ENCODE assay signal across 23 cellular contexts in genomic region chr2:136070913-136071312, GRCh38. TPM values are rescaled to one million over a fixed set of nuclear protein-coding genes. Genes with fewer than 3 reads are reported as not detected.
A peak's percentile ranks its signal among the peaks of the same experiment; 100 is the strongest.
DNase-seq lines count a peak whose midpoint lies in the region; ATAC-seq lines count a peak whose summit lies in the region.
"Had no signal": no experiment of that assay in that cellular context is flagged by ENCODE, and none has a peak within 500 bp of the region (broad histone marks: within the 10 kb centered on the region; RNA-seq: fewer than 3 reads in every experiment).

No MANE protein-coding gene starts in this region.

- DNase-seq in activated naive CD8-positive, alpha-beta T cell treated with anti-CD3 and anti-CD28 coated beads, Interleukin-2, amount 50 U/mL, for 24 hours = no peak
- no peak for DNase-seq in activated naive CD8-positive, alpha-beta T cell treated with anti-CD3 and anti-CD28 coated beads for 36 hours
- DNase-seq in 8988T = no peak
- DNase-seq in activated T-helper 2 cell treated with anti-CD3 and anti-CD28 coated beads, Interferon-gamma antibody, Interleukin-2, Interleukin-4, amounts not matched to agents 10 μg/mL and 5 μg/mL and 100 μg/mL, durations not matched to agents 14 hours and 24 hours and 36 hours (ENCODE audit: low spot score) = no peak
- DNase-seq: Caco-2; CD8-positive, alpha-beta T cell; GOT3; HCEC 1CT; Kasumi-1; MV-4-11; NCI-H1105 treated with DMSO at 0.1 percent for 48 hours; NCI-H2029 treated with DMSO at 0.1 percent for 48 hours; NCI-H2227 treated with DMSO at 0.1 percent for 48 hours; NCI-H526 treated with DMSO at 0.1 percent for 48 hours; SHP77; T-helper 1 cell had no signal

- peaks cover 17% of the 10 kb centered on the region for H3K9me3 Mint-ChIP-seq in activated naive CD8-positive, alpha-beta T cell treated with anti-CD3 and anti-CD28 coated beads, Interleukin-2, amount 50 U/mL, for 24 hours
- H3K9me3 Mint-ChIP-seq in activated naive CD8-positive, alpha-beta T cell treated with anti-CD3 and anti-CD28 coated beads for 36 hours = peaks cover 9% of the 10 kb centered on the region
- peaks cover 9% of the 10 kb centered on the region for H3K9me3 Mint-ChIP-seq in activated T-helper 17 cell treated with anti-CD3 and anti-CD28 coated beads, Interleukin-2, amount 50 U/mL, for 72 hours
- peaks cover 26% of the 10 kb centered on the region for H3K9me3 Mint-ChIP-seq in activated T-helper 2 cell treated with anti-CD3 and anti-CD28 coated beads, Interferon-gamma antibody, Interleukin-2, Interleukin-4, amounts not matched to agents 10 μg/mL and 5 μg/mL and 100 μg/mL, durations not matched to agents 14 hours and 24 hours and 36 hours

- ATAC-seq in activated naive CD8-positive, alpha-beta T cell treated with anti-CD3 and anti-CD28 coated beads, Interleukin-2, amount 50 U/mL, for 24 hours = no peak
- ATAC-seq in HG02938 (IDR thresholded peaks at IDR 0.05; ENCODE audit: unreplicated experiment) (peak; percentile 74), GM21390 (IDR thresholded peaks at IDR 0.05; ENCODE audit: unreplicated experiment) (no peak)
- ATAC-seq in activated T-helper 17 cell treated with anti-CD3 and anti-CD28 coated beads, Interleukin-2, amount 50 U/mL, for 72 hours (replicated peaks) = peak; percentile 85
- ATAC-seq: A549; CD8-positive, alpha-beta T cell; K562; Panc1 had no signal

- no peak overlapping the region for H3K4me3 Mint-ChIP-seq in activated naive CD8-positive, alpha-beta T cell treated with anti-CD3 and anti-CD28 coated beads, Interleukin-2, amount 50 U/mL, for 24 hours
- no peak overlapping the region for H3K4me3 Mint-ChIP-seq in activated naive CD8-positive, alpha-beta T cell treated with anti-CD3 and anti-CD28 coated beads for 36 hours
- H3K4me3 Mint-ChIP-seq in activated T-helper 17 cell treated with anti-CD3 and anti-CD28 coated beads, Interleukin-2, amount 50 U/mL, for 72 hours = no peak overlapping the region
- no peak overlapping the region for H3K4me3 Mint-ChIP-seq in activated T-helper 2 cell treated with anti-CD3 and anti-CD28 coated beads, Interferon-gamma antibody, Interleukin-2, Interleukin-4, amounts not matched to agents 10 μg/mL and 5 μg/mL and 100 μg/mL, durations not matched to agents 14 hours and 24 hours and 36 hours (ENCODE audit: low read depth)
- H3K4me3 Mint-ChIP-seq: CD8-positive, alpha-beta T cell had no signal

- intact Hi-C loops in activated T-helper 2 cell treated with anti-CD3 and anti-CD28 coated beads, Interferon-gamma antibody, Interleukin-2, Interleukin-4, amounts not matched to agents 10 μg/mL and 5 μg/mL and 100 μg/mL, durations not matched to agents 14 hours and 24 hours and 36 hours (cut with micrococcal nuclease) = no loop called here

- no peaks in the 10 kb centered on the region for H3K36me3 Mint-ChIP-seq in activated naive CD8-positive, alpha-beta T cell treated with anti-CD3 and anti-CD28 coated beads, Interleukin-2, amount 50 U/mL, for 24 hours (ENCODE audit: low read depth)
- H3K36me3 Mint-ChIP-seq in activated naive CD8-positive, alpha-beta T cell treated with anti-CD3 and anti-CD28 coated beads for 36 hours = no peaks in the 10 kb centered on the region
- H3K36me3 Mint-ChIP-seq in activated T-helper 17 cell treated with anti-CD3 and anti-CD28 coated beads, Interleukin-2, amount 50 U/mL, for 72 hours (ENCODE audit: low read depth) = no peaks in the 10 kb centered on the region
- peaks cover 16% of the 10 kb centered on the region for H3K36me3 Mint-ChIP-seq in activated T-helper 2 cell treated with anti-CD3 and anti-CD28 coated beads, Interferon-gamma antibody, Interleukin-2, Interleukin-4, amounts not matched to agents 10 μg/mL and 5 μg/mL and 100 μg/mL, durations not matched to agents 14 hours and 24 hours and 36 hours (ENCODE audit: low read depth)

- H3K27me3 Mint-ChIP-seq in activated naive CD8-positive, alpha-beta T cell treated with anti-CD3 and anti-CD28 coated beads, Interleukin-2, amount 50 U/mL, for 24 hours = no peaks in the 10 kb centered on the region
- no peaks in the 10 kb centered on the region for H3K27me3 Mint-ChIP-seq in activated naive CD8-positive, alpha-beta T cell treated with anti-CD3 and anti-CD28 coated beads for 36 hours
- no peaks in the 10 kb centered on the region for H3K27me3 Mint-ChIP-seq in activated T-helper 17 cell treated with anti-CD3 and anti-CD28 coated beads, Interleukin-2, amount 50 U/mL, for 72 hours
- H3K27me3 Mint-ChIP-seq in activated T-helper 2 cell treated with anti-CD3 and anti-CD28 coated beads, Interferon-gamma antibody, Interleukin-2, Interleukin-4, amounts not matched to agents 10 μg/mL and 5 μg/mL and 100 μg/mL, durations not matched to agents 14 hours and 24 hours and 36 hours (ENCODE audit: low read depth) = no peaks in the 10 kb centered on the region

- H3K4me1 Mint-ChIP-seq in activated naive CD8-positive, alpha-beta T cell treated with anti-CD3 and anti-CD28 coated beads, Interleukin-2, amount 50 U/mL, for 24 hours = peaks cover 20% of the 10 kb centered on the region
- peaks cover 22% of the 10 kb centered on the region for H3K4me1 Mint-ChIP-seq in activated naive CD8-positive, alpha-beta T cell treated with anti-CD3 and anti-CD28 coated beads for 36 hours
- peaks cover 16% of the 10 kb centered on the region for H3K4me1 Mint-ChIP-seq in activated T-helper 17 cell treated with anti-CD3 and anti-CD28 coated beads, Interleukin-2, amount 50 U/mL, for 72 hours
- H3K4me1 Mint-ChIP-seq in activated T-helper 2 cell treated with anti-CD3 and anti-CD28 coated beads, Interferon-gamma antibody, Interleukin-2, Interleukin-4, amounts not matched to agents 10 μg/mL and 5 μg/mL and 100 μg/mL, durations not matched to agents 14 hours and 24 hours and 36 hours (ENCODE audit: low read depth) = peaks cover 32% of the 10 kb centered on the region

- peak overlapping the region; percentile 35 for H3K27ac Mint-ChIP-seq in activated naive CD8-positive, alpha-beta T cell treated with anti-CD3 and anti-CD28 coated beads, Interleukin-2, amount 50 U/mL, for 24 hours
- no peak overlapping the region for H3K27ac Mint-ChIP-seq in activated naive CD8-positive, alpha-beta T cell treated with anti-CD3 and anti-CD28 coated beads for 36 hours
- H3K27ac Mint-ChIP-seq in activated T-helper 17 cell treated with anti-CD3 and anti-CD28 coated beads, Interleukin-2, amount 50 U/mL, for 72 hours = no peak overlapping the region
- no peak overlapping the region for H3K27ac Mint-ChIP-seq in activated T-helper 2 cell treated with anti-CD3 and anti-CD28 coated beads, Interferon-gamma antibody, Interleukin-2, Interleukin-4, amounts not matched to agents 10 μg/mL and 5 μg/mL and 100 μg/mL, durations not matched to agents 14 hours and 24 hours and 36 hours
- H3K27ac Mint-ChIP-seq: CD8-positive, alpha-beta T cell had no signal

RNA-seq across cellular contexts. Expression of gene CXCR4, which starts 47.0 kb away (rescaled TPM):
- 10 to 100 TPM; 56.4 to 57.7 TPM for total RNA-seq in activated naive CD8-positive, alpha-beta T cell treated with anti-CD3 and anti-CD28 coated beads for 36 hours
- 100 to 1,000 TPM; 330 to 360 TPM for total RNA-seq in activated T-helper 17 cell treated with anti-CD3 and anti-CD28 coated beads, Interleukin-2, amount 50 U/mL, for 72 hours
- 140 and 144 TPM in 2 replicates for total RNA-seq in activated T-helper 2 cell treated with anti-CD3 and anti-CD28 coated beads, Interferon-gamma antibody, Interleukin-2, Interleukin-4, amounts not matched to agents 10 μg/mL and 5 μg/mL and 100 μg/mL, durations not matched to agents 14 hours and 24 hours and 36 hours
- total RNA-seq: HT1080 had no signal

Comparison
In these comparisons a context has a peak if more than half of its experiments do, and no peak if none do; other contexts are left out.
1. ATAC-seq: peak in HG02938 (single experiment) and activated T-helper 17 cell treated with anti-CD3 and anti-CD28 coated beads, Interleukin-2, amount 50 U/mL, for 72 hours (single experiment); none in activated naive CD8-positive, alpha-beta T cell treated with anti-CD3 and anti-CD28 coated beads, Interleukin-2, amount 50 U/mL, for 24 hours (single experiment) and GM21390 (single experiment).